In the genomic region with DNA sequence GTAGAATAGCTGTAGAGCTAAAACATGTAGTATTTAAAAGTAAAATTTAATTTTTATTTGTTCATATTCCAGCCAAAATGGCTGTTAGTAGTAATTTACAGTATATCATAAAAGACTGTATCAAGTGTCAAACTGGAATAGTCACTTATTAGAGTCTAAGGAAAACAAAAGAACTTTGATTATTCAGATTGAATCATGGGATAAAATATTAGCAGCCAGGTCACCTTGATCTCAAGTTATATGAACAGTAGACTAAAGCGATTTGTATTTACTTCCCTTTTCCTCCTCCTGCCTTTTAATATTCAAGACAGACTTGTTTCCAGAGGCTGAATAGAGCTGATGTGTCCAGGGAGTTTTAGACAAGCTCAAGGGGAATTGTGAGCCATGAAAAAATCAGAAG, we compare ENCODE assay signal across 24 cellular contexts. TPM values are rescaled to one million over a fixed set of nuclear protein-coding genes. Genes with fewer than 3 reads are reported as not detected.
DNase-seq lines count a peak whose midpoint lies in the region; ATAC-seq, FAIRE-seq and TF ChIP-seq lines count a peak whose summit lies in the region.
"Had no signal": no experiment of that assay in that cellular context is flagged by ENCODE, and none has a peak within 500 bp of the region (broad histone marks: within the 10 kb centered on the region; RNA-seq: fewer than 3 reads in every experiment).

No MANE protein-coding gene starts in this region.

- CTCF ChIA-PET in endothelial cell of umbilical vein (lab: Charles Lee): interaction anchor here (1.0 to 3.2 kb wide), 7 partner anchors 13 to 123 kb away, joined by 3 to 16 read pairs (median 6); no protein-coding TSS in a partner anchor

- peak overlapping the region; percentile 91 for H3K27ac ChIP-seq in OCI-LY1 (ENCODE audit: low read depth, low read length, poor library complexity, severe bottlenecking)
- H3K27ac ChIP-seq in endothelial cell of umbilical vein (ENCODE audit: insufficient read depth, low read depth, low read length): no peak overlapping the region
- H3K27ac ChIP-seq: C4-2B, pancreas, sigmoid colon, testis had no signal

- H3K4me3 Mint-ChIP-seq in stimulated activated memory B cell treated with anti-CD40 and anti-IgM and Interleukin-4, amounts not matched to agents 10 μg/mL and 1 μg/mL and 100 μg/mL, for 72 hours: no peak overlapping the region
- H3K4me3 Mint-ChIP-seq: memory B cell; naive thymus-derived CD4-positive, alpha-beta T cell had no signal

- no peak for ATAC-seq in stimulated activated memory B cell treated with anti-CD40 and anti-IgM and Interleukin-4, amounts not matched to agents 10 μg/mL and 1 μg/mL and 100 μg/mL, for 72 hours
- ATAC-seq: naive thymus-derived CD4-positive, alpha-beta T cell had no signal

- DNase-seq in NOMO-1 treated with DMSO at 0.1 percent for 48 hours (lab: John Stamatoyannopoulos, UW; ENCODE audit: unreplicated experiment) (peak; percentile 8), NOMO-1 (lab: John Stamatoyannopoulos, UW; ENCODE audit: unreplicated experiment in 2 of 2) (no peak), endothelial cell of umbilical vein (ENCODE audit: low read depth, low spot score) (no peak), NCI-H526 (lab: John Stamatoyannopoulos, UW) (no peak), EL (no peak)
- no peak for DNase-seq in NK-92 treated with Interleukin-12 subunit alpha and Interleukin-12 subunit beta, amount 100 ng/mL, for 24 hours (lab: John Stamatoyannopoulos, UW)
- DNase-seq: activated CD4-positive, alpha-beta T cell treated with anti-CD3 and anti-CD28 coated beads, Interleukin-2, amount 50 U/mL, for 1 hour; activated gamma-delta T cell; central memory CD4-positive, alpha-beta T cell; H7; Kasumi-1; naive thymus-derived CD4-positive, alpha-beta T cell; NCI-H1105 treated with DMSO at 0.1 percent for 48 hours; NCI-H2081 treated with DMSO at 0.1 percent for 48 hours; NCI-H524; pancreas; SHP77 treated with DMSO at 0.1 percent for 48 hours; sigmoid colon; testis had no signal

- H3K27ac Mint-ChIP-seq in stimulated activated memory B cell treated with anti-CD40 and anti-IgM and Interleukin-4, amounts not matched to agents 10 μg/mL and 1 μg/mL and 100 μg/mL, for 72 hours: peak overlapping the region; percentile 95
- H3K27ac Mint-ChIP-seq: naive thymus-derived CD4-positive, alpha-beta T cell had no signal

- H3K9ac ChIP-seq in OCI-LY1 (ENCODE audit: low read length) (peak overlapping the region; percentile 17), endothelial cell of umbilical vein (replicated peaks; ENCODE audit: extremely low read depth, insufficient read depth, low read length) (no peak overlapping the region)

- H3K4me1 ChIP-seq in OCI-LY1 (ENCODE audit: insufficient read depth, low read length, severe bottlenecking): peaks cover 78% of the 10 kb centered on the region
- no peaks in the 10 kb centered on the region for H3K4me1 ChIP-seq in endothelial cell of umbilical vein (ENCODE audit: control insufficient read depth, extremely low read depth, insufficient read depth, low read length)
- H3K4me1 ChIP-seq: sigmoid colon, testis had no signal

- no peaks in the 10 kb centered on the region for H3K79me2 ChIP-seq in OCI-LY1 (ENCODE audit: insufficient read depth, low read length)
- H3K79me2 ChIP-seq in endothelial cell of umbilical vein (ENCODE audit: control insufficient read depth, insufficient read depth, low read length): no peaks in the 10 kb centered on the region

- no peaks in the 10 kb centered on the region for H3K36me3 Mint-ChIP-seq in stimulated activated memory B cell treated with anti-CD40 and anti-IgM and Interleukin-4, amounts not matched to agents 10 μg/mL and 1 μg/mL and 100 μg/mL, for 72 hours
- H3K36me3 Mint-ChIP-seq: memory B cell; naive thymus-derived CD4-positive, alpha-beta T cell had no signal

- no peak overlapping the region for H3K4me3 ChIP-seq in OCI-LY1 (ENCODE audit: low read depth, low read length, poor library complexity, severe bottlenecking)
- no peak overlapping the region for H3K4me3 ChIP-seq in endothelial cell of umbilical vein (replicated peaks in 1 of 3; ENCODE audit: insufficient read depth in 1 of 3, low read depth in 1 of 3, low read length in 3 of 3)
- H3K4me3 ChIP-seq: pancreas, sigmoid colon, testis had no signal

- BruUV-seq in endothelial cell of umbilical vein (replicated peaks; lab: Mats Ljungman, UMichigan): no TSS peak

- TF ChIP-seq CTCF in OCI-LY1 (IDR thresholded peaks at IDR 0.05; ENCODE audit: low read length) (no peak), endothelial cell of umbilical vein (IDR thresholded peaks at IDR 0.05; ENCODE audit: extremely low read depth in 1 of 2, insufficient read depth in 1 of 2, low read depth in 1 of 2, low read length in 2 of 2) (no peak)

- H3K9me2 ChIP-seq in OCI-LY1 (ENCODE audit: low read depth, low read length): no peaks in the 10 kb centered on the region

- peak; percentile 48 for FAIRE-seq in endothelial cell of umbilical vein (lab: Jason Lieb, UNC)
- FAIRE-seq: pancreas had no signal

- H3F3A ChIP-seq in OCI-LY1 (ENCODE audit: insufficient read depth, low read length): no peaks in the 10 kb centered on the region

- H3K27me3 Mint-ChIP-seq in stimulated activated memory B cell treated with anti-CD40 and anti-IgM and Interleukin-4, amounts not matched to agents 10 μg/mL and 1 μg/mL and 100 μg/mL, for 72 hours: no peaks in the 10 kb centered on the region
- H3K27me3 Mint-ChIP-seq: memory B cell had no signal

- POLR2A ChIA-PET in endothelial cell of umbilical vein (lab: Charles Lee): interaction anchor here (0.6 kb wide), 1 partner anchor 36 kb away, joined by 5 read pairs; no protein-coding TSS in a partner anchor

- H3K4me1 Mint-ChIP-seq in stimulated activated memory B cell treated with anti-CD40 and anti-IgM and Interleukin-4, amounts not matched to agents 10 μg/mL and 1 μg/mL and 100 μg/mL, for 72 hours: peaks cover 54% of the 10 kb centered on the region

- H3K9me1 ChIP-seq in endothelial cell of umbilical vein (replicated peaks; ENCODE audit: control insufficient read depth, extremely low read depth, insufficient read depth, low read length): no peaks in the 10 kb centered on the region

- H3K36me3 ChIP-seq in OCI-LY1 (ENCODE audit: insufficient read depth, low read length) (no peaks in the 10 kb centered on the region), endothelial cell of umbilical vein (ENCODE audit: control insufficient read depth in 2 of 2, extremely low read depth in 1 of 2, insufficient read depth in 2 of 2, low read length in 2 of 2) (no peaks in the 10 kb centered on the region)
- H3K36me3 ChIP-seq: pancreas, sigmoid colon had no signal

- H4K20me1 ChIP-seq in OCI-LY1 (ENCODE audit: insufficient read depth, low read length) (no peaks in the 10 kb centered on the region), endothelial cell of umbilical vein (replicated peaks; ENCODE audit: control insufficient read depth, extremely low read depth, insufficient read depth, low read length) (no peaks in the 10 kb centered on the region)

- dilution Hi-C loops in endothelial cell of umbilical vein (cut with MboI; ENCODE audit: extremely low pct_ligation_motif_present, low sequenced_read_pairs): no loop called here

- no peak for TF ChIP-seq POLR2A in endothelial cell of umbilical vein (IDR thresholded peaks at IDR 0.05; ENCODE audit: low read depth, low read length)

- H3K9me3 ChIP-seq in OCI-LY1 (ENCODE audit: low read length) (no peaks in the 10 kb centered on the region), endothelial cell of umbilical vein (replicated peaks; ENCODE audit: control insufficient read depth, insufficient read depth, low read length) (no peaks in the 10 kb centered on the region)
- H3K9me3 ChIP-seq: pancreas, sigmoid colon, testis had no signal

- H3K9me3 Mint-ChIP-seq in stimulated activated memory B cell treated with anti-CD40 and anti-IgM and Interleukin-4, amounts not matched to agents 10 μg/mL and 1 μg/mL and 100 μg/mL, for 72 hours: no peaks in the 10 kb centered on the region
- H3K9me3 Mint-ChIP-seq: memory B cell; naive thymus-derived CD4-positive, alpha-beta T cell; stimulated activated effector memory CD8-positive, alpha-beta T cell treated with anti-CD3 and anti-CD28 coated beads, Interleukin-12 subunit alpha, Interleukin-12 subunit beta, amount 100 ng/mL, for 72 hours had no signal

- H3K4me2 ChIP-seq in OCI-LY1 (ENCODE audit: low read length) (peak overlapping the region; percentile 43; the same call in 1 of the 2 replicates), endothelial cell of umbilical vein (ENCODE audit: insufficient read depth, low read length) (no peak overlapping the region)

- H2AFZ ChIP-seq in OCI-LY1 (ENCODE audit: low read length) (no peak overlapping the region), endothelial cell of umbilical vein (ENCODE audit: low read depth, low read length) (no peak overlapping the region)

- H3K27me3 ChIP-seq in OCI-LY1 (ENCODE audit: insufficient read depth, low read length) (no peaks in the 10 kb centered on the region), endothelial cell of umbilical vein (ENCODE audit: control insufficient read depth in 2 of 2, insufficient read depth in 2 of 2, low read length in 2 of 2) (no peaks in the 10 kb centered on the region)
- H3K27me3 ChIP-seq: pancreas, sigmoid colon, testis had no signal

- intact Hi-C loops in endothelial cell of umbilical vein (cut with micrococcal nuclease): no loop called here

TF ChIP-seq in endothelial cell of umbilical vein, 7 proteins besides CTCF, POLR2A, EP300 and RAD21:
- TF ChIP-seq JUN (IDR thresholded peaks at IDR 0.05; ENCODE audit: borderline replicate concordance, insufficient read depth, insufficient read length, low read depth): no peak
- no peak for TF ChIP-seq GATA2 (IDR thresholded peaks at IDR 0.05; ENCODE audit: insufficient read depth, insufficient read length, low read depth, low read length)
- TF ChIP-seq POLR2AphosphoS5 (IDR thresholded peaks at IDR 0.05; ENCODE audit: insufficient read depth, low read depth, low read length): no peak
- TF ChIP-seq, protein P1, sequence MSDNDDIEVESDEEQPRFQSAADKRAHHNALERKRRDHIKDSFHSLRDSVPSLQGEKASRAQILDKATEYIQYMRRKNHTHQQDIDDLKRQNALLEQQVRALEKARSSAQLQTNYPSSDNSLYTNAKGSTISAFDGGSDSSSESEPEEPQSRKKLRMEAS (IDR thresholded peaks at IDR 0.05; ENCODE audit: insufficient read depth, insufficient read length): no peak
- no peak for TF ChIP-seq EZH2 (IDR thresholded peaks at IDR 0.05; ENCODE audit: borderline replicate concordance, low read depth, low read length, severe bottlenecking)
- no peak for TF ChIP-seq MYC (IDR thresholded peaks at IDR 0.05; ENCODE audit: low read depth, low read length)
- no peak for TF ChIP-seq FOS (IDR thresholded peaks at IDR 0.05; ENCODE audit: borderline replicate concordance, insufficient read depth, low read length)

RNA-seq across cellular contexts. Expression of gene PMAIP1, which starts 54.4 kb away (rescaled TPM):
- total RNA-seq in endothelial cell of umbilical vein: 11.9 and 13.5 TPM in 2 replicates
- 7.3 and 7.6 TPM in 2 replicates for polyA plus RNA-seq in endothelial cell of umbilical vein
- 9.7 and 13.0 TPM in 2 replicates for polyA plus RNA-seq in endothelial cell of umbilical vein (2011; cell fraction: cytosol; rRNA removed)
- polyA plus RNA-seq in endothelial cell of umbilical vein (2011; cell fraction: nucleus; rRNA removed): 12.9 and 15.6 TPM in 2 replicates
- polyA plus RNA-seq in endothelial cell of umbilical vein (2012): 18.5 and 23.5 TPM in 2 replicates
- 3.2 and 5.6 TPM in 2 replicates for polyA minus RNA-seq in endothelial cell of umbilical vein
- 25.5 TPM for polyA minus RNA-seq in endothelial cell of umbilical vein (2011; cell fraction: cytosol; rRNA and poly(A)+ RNA removed)
- 16.0 and 24.9 TPM in 2 replicates for polyA minus RNA-seq in endothelial cell of umbilical vein (2011; cell fraction: nucleus; rRNA and poly(A)+ RNA removed)
